Comparison of ENCODE assay signal across 8 cellular contexts in genomic region chr14:99579903-99580570, GRCh38. TPM values are rescaled to one million over a fixed set of nuclear protein-coding genes. Genes with fewer than 3 reads are reported as not detected.
DNase-seq lines count a peak whose midpoint lies in the region; ATAC-seq, FAIRE-seq and TF ChIP-seq lines count a peak whose summit lies in the region.

No MANE protein-coding gene starts in this region.

- DNase-seq in HT1080 (ENCODE audit: low read depth) (peak; percentile 96), astrocyte of the cerebellum (ENCODE audit: low read depth) (peak; percentile 56), kidney (peak; percentile 89), transverse colon (peak; percentile 88), COR-L47 (lab: John Stamatoyannopoulos, UW) (no peak), NCI-H2081 treated with DMSO at 0.1 percent for 48 hours (lab: John Stamatoyannopoulos, UW) (no peak)

- H3K27ac ChIP-seq in kidney (ENCODE audit: low read depth in 2 of 2, low read length in 2 of 2) (peak overlapping the region; percentile 61 to 73), transverse colon (peak overlapping the region; percentile 82 to 89 (median 86))

- no peak for FAIRE-seq in kidney (lab: Jason Lieb, UNC)

- TF ChIP-seq EP300 in transverse colon (IDR thresholded peaks at IDR 0.05; ENCODE audit: low read depth): no peak

- H3K9ac ChIP-seq in kidney (ENCODE audit: low read length in 2 of 2): peak overlapping the region in 1 of 2 donors; percentile 60

- H3K36me3 ChIP-seq in kidney (ENCODE audit: control insufficient read depth in 1 of 2, insufficient read depth in 2 of 2, low read length in 2 of 2) (no peaks in the 10 kb centered on the region), transverse colon (no peaks in the 10 kb centered on the region)

- in situ Hi-C loops in astrocyte of the cerebellum (cut with HindIII; ENCODE audit: low sequenced_read_pairs) (no loop called here), transverse colon (cut with MboI; ENCODE audit: low pct_ligation_motif_present in 1 of 4, low pct_unique_long_range_greater_than_20kb in 1 of 4, low sequenced_read_pairs in 3 of 4) (no loop called here)

- intact Hi-C loops in kidney (cut with DNase I) (no loop called here), transverse colon (cut with DNase I; ENCODE audit: low total_unique reads) (no loop called here)

- WGBS in transverse colon (ENCODE audit: low coverage in 1 of 2), 2 donors: 20 to 33% methylated on average over 1 to 13 of the region's 14 CpGs

- TF ChIP-seq CTCF in astrocyte of the cerebellum (IDR thresholded peaks at IDR 0.05; ENCODE audit: low read depth, low read length, missing control alignments) (no peak), kidney (IDR thresholded peaks at IDR 0.05; ENCODE audit: borderline replicate concordance, extremely low read depth, insufficient read depth) (no peak), transverse colon (IDR thresholded peaks at IDR 0.05) (no peak)

- H3K9me3 ChIP-seq in kidney (ENCODE audit: control insufficient read depth in 1 of 2, low read length in 2 of 2) (no peaks in the 10 kb centered on the region), transverse colon (no peaks in the 10 kb centered on the region)

- TF ChIP-seq POLR2A in transverse colon (IDR thresholded peaks at IDR 0.05): peak; percentile 68

- H3K4me1 ChIP-seq in kidney (ENCODE audit: control insufficient read depth in 1 of 2, insufficient read depth in 1 of 2, low read depth in 1 of 2, low read length in 2 of 2) (peaks cover 29 to 42% of the 10 kb centered on the region in 2 donors), transverse colon (peaks cover 50 to 60% (median 58%) of the 10 kb centered on the region in 4 donors)

- H3K4me3 ChIP-seq in astrocyte of the cerebellum (ENCODE audit: low read depth, low read length) (no peak overlapping the region), kidney (ENCODE audit: low read length in 2 of 2) (no peak overlapping the region), transverse colon (peak overlapping the region in 1 of 4 donors; percentile 17)

- H3K27me3 ChIP-seq in transverse colon: no peaks in the 10 kb centered on the region

- ATAC-seq in GM18519 (IDR thresholded peaks at IDR 0.05; ENCODE audit: low FRiP score, unreplicated experiment) (no peak), HG03280 (IDR thresholded peaks at IDR 0.05; ENCODE audit: unreplicated experiment) (no peak)

RNA-seq across cellular contexts. Expression of gene CCDC85C, which starts 24.0 kb away (rescaled TPM):
- 48.7 and 52.7 TPM in 2 replicates for total RNA-seq in HT1080 (2014; rRNA removed; shearing (Covaris generic))
- 23.7 and 28.0 TPM in 2 replicates for polyA plus RNA-seq in HT1080 (2015; cell fraction: cytosol; rRNA removed)
- 21.6 and 24.8 TPM in 2 replicates for polyA plus RNA-seq in HT1080 (2015; cell fraction: nucleus; rRNA removed)
- total RNA-seq in kidney (21.4 TPM), transverse colon (10 to 100 TPM; 19.3 to 55.4 (median 45.7) TPM)
- polyA plus RNA-seq in kidney (ENCODE audit: insufficient read depth, low read depth, low replicate concordance): 14.7 TPM

Comparison
In these comparisons a context has a peak if more than half of its experiments do, and no peak if none do; other contexts are left out.
1. DNase-seq: peak in HT1080 (single experiment), astrocyte of the cerebellum (single experiment), kidney (single experiment) and transverse colon (single experiment); none in COR-L47 (single experiment) and NCI-H2081 treated with DMSO at 0.1 percent for 48 hours (single experiment).